Comparison of ENCODE assay signal across 9 cellular contexts in the genomic region with DNA sequence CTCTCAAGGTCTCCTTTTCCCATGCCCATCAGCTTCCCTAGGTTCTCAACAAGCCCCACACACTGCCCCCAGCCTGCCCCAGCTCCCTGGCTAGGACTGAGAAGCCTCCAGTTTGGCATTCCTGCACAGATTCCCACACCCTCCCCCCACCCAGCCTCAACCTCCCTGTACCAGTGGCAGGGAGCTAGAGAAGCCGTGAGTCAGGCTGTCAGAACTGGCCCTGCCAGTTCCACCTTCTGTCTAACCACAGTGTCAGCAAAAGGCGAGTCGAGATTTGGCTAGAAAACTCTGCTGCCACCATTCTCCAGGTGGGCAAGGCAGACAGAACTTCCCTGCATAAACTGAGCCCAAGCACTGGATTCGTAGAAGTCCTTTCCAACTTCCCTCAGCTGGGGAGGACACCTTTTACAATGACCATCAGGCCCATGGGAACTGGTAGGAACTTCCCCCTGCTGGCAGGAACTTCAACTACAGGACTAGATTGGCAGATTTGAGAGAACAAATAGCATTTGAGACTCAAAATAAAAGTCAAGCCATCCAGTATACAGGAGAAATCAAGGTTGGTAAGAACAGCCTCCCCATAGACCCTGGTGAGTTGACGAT. TPM values are rescaled to one million over a fixed set of nuclear protein-coding genes. Genes with fewer than 3 reads are reported as not detected.
DNase-seq lines count a peak whose midpoint lies in the region; ATAC-seq and TF ChIP-seq lines count a peak whose summit lies in the region.
"Had no signal": no experiment of that assay in that cellular context is flagged by ENCODE, and none has a peak within 500 bp of the region (broad histone marks: within the 10 kb centered on the region; RNA-seq: fewer than 3 reads in every experiment).

No MANE protein-coding gene starts in this region.

- H3K27ac ChIP-seq in body of pancreas: no peak overlapping the region

- DNase-seq in SHP77 treated with DMSO at 0.1 percent for 48 hours (lab: John Stamatoyannopoulos, UW): peak; percentile 33
- DNase-seq in SHP77 (lab: John Stamatoyannopoulos, UW): no peak
- peak; percentile 28 for DNase-seq in NCI-H1092 treated with DMSO at 0.1 percent for 48 hours (lab: John Stamatoyannopoulos, UW)
- peak; percentile 47 to 58 (median 54) for DNase-seq in body of pancreas
- DNase-seq in islet precursor cell: peak; percentile 86
- DNase-seq in activated gamma-delta T cell (lab: John Stamatoyannopoulos, UW): no peak
- DNase-seq in KG1 (lab: John Stamatoyannopoulos, UW): no peak

- no peak for TF ChIP-seq POLR2A in body of pancreas (IDR thresholded peaks at IDR 0.05)

- H3K27me3 ChIP-seq in body of pancreas: no peaks in the 10 kb centered on the region

- WGBS in body of pancreas, 2 donors: 39% methylated on average over 5 of the region's 5 CpGs

- no peaks in the 10 kb centered on the region for H3K4me1 ChIP-seq in body of pancreas

- no peaks in the 10 kb centered on the region for H3K36me3 ChIP-seq in body of pancreas (replicated peaks in 1 of 2; ENCODE audit: insufficient read depth in 1 of 2, low read depth in 2 of 2)

- intact Hi-C loops in body of pancreas (cut with DNase I): no loop called here

- no peak overlapping the region for H3K4me3 ChIP-seq in body of pancreas

- H3K9me3 ChIP-seq in body of pancreas: no peaks in the 10 kb centered on the region

- TF ChIP-seq CTCF in body of pancreas (IDR thresholded peaks at IDR 0.05): peak; percentile 31 to 63 (median 54)

- ATAC-seq in body of pancreas: peak; percentile 60
- no peak for ATAC-seq in GM21786 (IDR thresholded peaks at IDR 0.05; ENCODE audit: unreplicated experiment)
- ATAC-seq: activated naive CD4-positive, alpha-beta T cell treated with anti-CD3 and anti-CD28 coated beads, Interleukin-2, amount 50 U/mL, for 72 hours had no signal

RNA-seq across cellular contexts. Expression of gene TNNT2, which starts 31.0 kb away (rescaled TPM):
- 1 to 10 TPM in 1 of 2 donors, not detected in 1; 1.8 TPM for total RNA-seq in body of pancreas
- total RNA-seq: activated naive CD4-positive, alpha-beta T cell treated with anti-CD3 and anti-CD28 coated beads, Interleukin-2, amount 50 U/mL, for 72 hours had no signal

RNA-seq across cellular contexts. Expression of gene LAD1, which starts 52.7 kb away (rescaled TPM):
- total RNA-seq in body of pancreas: 10 to 100 TPM; 46.1 to 54.7 TPM
- total RNA-seq: activated naive CD4-positive, alpha-beta T cell treated with anti-CD3 and anti-CD28 coated beads, Interleukin-2, amount 50 U/mL, for 72 hours had no signal

Comparison
In these comparisons a context has a peak if more than half of its experiments do, and no peak if none do; other contexts are left out.
1. DNase-seq: peak in SHP77 treated with DMSO at 0.1 percent for 48 hours (single experiment), NCI-H1092 treated with DMSO at 0.1 percent for 48 hours (single experiment), body of pancreas (4 of 4) and islet precursor cell (single experiment); none in SHP77 (0 of 2), activated gamma-delta T cell (single experiment) and KG1 (single experiment).